16 cellular contexts compared by ENCODE assay signal in genomic region chr12:21946983-21947382, GRCh38. TPM values are rescaled to one million over a fixed set of nuclear protein-coding genes. Genes with fewer than 3 reads are reported as not detected.
DNase-seq lines count a peak whose midpoint lies in the region; ATAC-seq and TF ChIP-seq lines count a peak whose summit lies in the region.
"Had no signal": no experiment of that assay in that cellular context is flagged by ENCODE, and none has a peak within 500 bp of the region (broad histone marks: within the 10 kb centered on the region; RNA-seq: fewer than 3 reads in every experiment).

No MANE protein-coding gene starts in this region.

- H3K27me3 ChIP-seq in GM23248 (replicated peaks; ENCODE audit: insufficient read depth): no peaks in the 10 kb centered on the region
- H3K27me3 ChIP-seq in mesenchymal stem cell (ENCODE audit: control insufficient read depth in 1 of 2, insufficient read depth in 1 of 2, low read length in 2 of 2): no peaks in the 10 kb centered on the region

- H3K4me2 ChIP-seq in GM23248 (ENCODE audit: unreplicated experiment): no peak overlapping the region
- no peak overlapping the region for H3K4me2 ChIP-seq in mesenchymal stem cell (ENCODE audit: low read length, poor library complexity, severe bottlenecking)
- H3K4me2 ChIP-seq: GM23338 had no signal

- no peak overlapping the region for H3K23ac ChIP-seq in mesenchymal stem cell (ENCODE audit: low read length in 2 of 2)

- no peak overlapping the region for H3K14ac ChIP-seq in mesenchymal stem cell (ENCODE audit: low read length in 2 of 2)

- H3K9me3 ChIP-seq in GM23248 (ENCODE audit: low read depth) (no peaks in the 10 kb centered on the region), mesenchymal stem cell (ENCODE audit: control insufficient read depth, low read length) (peaks cover 52% of the 10 kb centered on the region)

- no peak overlapping the region for H2AFZ ChIP-seq in GM23248
- no peak overlapping the region for H2AFZ ChIP-seq in mesenchymal stem cell (ENCODE audit: low read depth, low read length)
- H2AFZ ChIP-seq: GM23338 had no signal

- H3K79me2 ChIP-seq in GM23248 (ENCODE audit: insufficient read depth): no peaks in the 10 kb centered on the region

- no peak overlapping the region for H3K18ac ChIP-seq in mesenchymal stem cell (ENCODE audit: low read depth in 1 of 2, low read length in 2 of 2)

- ATAC-seq in GM19023 (IDR thresholded peaks at IDR 0.05; ENCODE audit: unreplicated experiment): no peak
- ATAC-seq: GM23338, HCT116 had no signal

- no peak for TF ChIP-seq CTCF in choroid plexus epithelial cell (conservative IDR thresholded peaks at IDR 0.05; ENCODE audit: low read depth, low read length)

- DNase-seq in GM23248: peak; percentile 7
- DNase-seq in KBM-7: peak; percentile 8
- peak; percentile 7 for DNase-seq in choroid plexus epithelial cell (ENCODE audit: low read depth)
- no peak for DNase-seq in mesenchymal stem cell
- no peak for DNase-seq in NCI-H1694 treated with DMSO at 0.1 percent for 48 hours (lab: John Stamatoyannopoulos, UW)
- DNase-seq: C1 segment of cervical spinal cord; CD4-positive, alpha-beta memory T cell; COR-L47; DMS153; DND-41; H9; HFFc6 had no signal

- no peak overlapping the region for H4K8ac ChIP-seq in mesenchymal stem cell (ENCODE audit: low read length)

- H2BK12ac ChIP-seq in mesenchymal stem cell (ENCODE audit: low read length in 2 of 2): no peak overlapping the region

- H2BK5ac ChIP-seq in mesenchymal stem cell (ENCODE audit: low read depth, low read length, poor library complexity, severe bottlenecking): no peak overlapping the region

- H3K4ac ChIP-seq in mesenchymal stem cell (ENCODE audit: low read depth in 1 of 2, low read length in 2 of 2): no peak overlapping the region

- no peaks in the 10 kb centered on the region for H3K79me1 ChIP-seq in mesenchymal stem cell (replicated peaks; ENCODE audit: low read length, poor library complexity, severe bottlenecking)

- no peak overlapping the region for H4K91ac ChIP-seq in mesenchymal stem cell (ENCODE audit: low read length)

- H3F3A ChIP-seq in GM23248 (ENCODE audit: insufficient read depth): no peaks in the 10 kb centered on the region

- in situ Hi-C loops in GM23248 (cut with MboI) (no loop called here), KBM-7 (cut with MboI; ENCODE audit: low pct_unique_long_range_greater_than_20kb, low sequenced_read_pairs) (no loop called here)

- no peak overlapping the region for H2AK5ac ChIP-seq in mesenchymal stem cell (ENCODE audit: low read length, severe bottlenecking)

- H2BK120ac ChIP-seq in mesenchymal stem cell (ENCODE audit: low read depth, low read length): no peak overlapping the region

- H3K36me3 ChIP-seq in GM23248 (ENCODE audit: low read depth) (0 out of 2 replicates have a peak, but pooled peaks cover 7% of the 10 kb centered on the region), mesenchymal stem cell (ENCODE audit: control insufficient read depth in 1 of 2, insufficient read depth in 2 of 2, low read depth in 1 of 2, low read length in 2 of 2) (peaks cover 0 to 6% of the 10 kb centered on the region in 2 experiments)

- H4K20me1 ChIP-seq in GM23248 (ENCODE audit: insufficient read depth): no peaks in the 10 kb centered on the region

- H2BK15ac ChIP-seq in mesenchymal stem cell (ENCODE audit: low read depth, poor library complexity, severe bottlenecking): no peak overlapping the region

- H3K9ac ChIP-seq in GM23248 (no peak overlapping the region), mesenchymal stem cell (ENCODE audit: low read length) (no peak overlapping the region)

- no peak overlapping the region for H3K4me3 ChIP-seq in GM23248
- no peak overlapping the region for H3K4me3 ChIP-seq in choroid plexus epithelial cell (ENCODE audit: low read depth, low read length)
- no peak overlapping the region for H3K4me3 ChIP-seq in mesenchymal stem cell (ENCODE audit: insufficient read depth in 1 of 2, low read depth in 1 of 2, low read length in 2 of 2)
- H3K4me3 ChIP-seq: GM23338 had no signal

- H3K27ac ChIP-seq in GM23248 (no peak overlapping the region), mesenchymal stem cell (ENCODE audit: low read length, poor library complexity, severe bottlenecking) (no peak overlapping the region)

- H3K4me1 ChIP-seq in GM23248 (ENCODE audit: insufficient read depth) (no peaks in the 10 kb centered on the region; the same call in 1 of the 2 replicates), mesenchymal stem cell (ENCODE audit: control insufficient read depth, insufficient read depth, low read depth, low read length) (peaks cover 6% of the 10 kb centered on the region)

- no peaks in the 10 kb centered on the region for H3K9me2 ChIP-seq in GM23248 (ENCODE audit: insufficient read depth)

RNA-seq across cellular contexts. Expression of gene ABCC9, which starts 5.8 kb away (rescaled TPM):
- 41.7 and 44.3 TPM in 2 replicates for total RNA-seq in GM23248 (2014; rRNA removed; shearing (Covaris generic))
- polyA plus RNA-seq in GM23248 (2016; fragmentation: Nextera tagmentation; extraction: Ambion mirVana): 12.7 and 14.2 TPM in 2 replicates
- 0.01 TPM for polyA plus RNA-seq in mesenchymal stem cell (2013, experiment 1 of 2)
- polyA plus RNA-seq in mesenchymal stem cell (2013, experiment 2 of 2): 0.01 TPM
- total RNA-seq: A673; CD4-positive, alpha-beta memory T cell; GM23338; H9 had no signal
- polyA plus RNA-seq: CD4-positive, alpha-beta memory T cell; GM23338 had no signal

Comparison
In these comparisons a context has a peak if more than half of its experiments do, and no peak if none do; other contexts are left out.
1. DNase-seq: peak in GM23248 (single experiment), KBM-7 (single experiment) and choroid plexus epithelial cell (single experiment); none in mesenchymal stem cell (single experiment) and NCI-H1694 treated with DMSO at 0.1 percent for 48 hours (single experiment).